11 cellular contexts compared by ENCODE assay signal in the genomic region with DNA sequence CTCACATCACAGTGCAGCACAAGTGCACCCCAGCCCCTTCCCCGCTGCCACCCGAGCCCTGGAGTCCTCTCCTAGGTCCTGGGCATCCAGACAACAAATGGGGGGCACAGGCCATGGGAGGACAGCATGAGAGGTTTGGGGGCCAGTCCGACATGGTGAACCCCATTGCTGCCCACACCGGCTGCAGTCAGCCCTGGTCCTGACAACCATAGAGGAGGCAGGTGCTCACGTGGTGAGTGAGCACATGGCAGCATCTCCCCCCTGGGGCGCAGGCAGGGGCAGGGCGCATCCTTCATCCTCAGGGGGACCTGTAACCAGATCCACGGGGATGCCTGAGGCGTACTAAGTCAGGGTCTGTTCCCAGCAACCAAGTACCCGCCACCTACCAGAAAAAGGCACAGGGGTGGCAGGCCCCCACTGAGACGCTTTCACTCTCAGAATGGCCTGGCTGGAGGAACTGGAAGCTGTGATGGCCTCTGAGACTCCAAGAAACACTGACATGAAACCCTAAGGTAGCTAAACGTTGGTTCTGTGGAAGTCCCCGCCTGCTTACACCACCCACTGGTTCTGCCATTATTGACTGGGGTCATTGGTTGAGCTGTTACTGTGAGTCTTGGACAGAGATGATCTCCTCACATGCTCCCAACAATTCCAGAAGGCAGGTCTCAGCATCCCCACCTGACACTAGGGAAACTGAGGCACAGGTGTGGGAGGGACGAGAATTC. TPM values are rescaled to one million over a fixed set of nuclear protein-coding genes. Genes with fewer than 3 reads are reported as not detected.
DNase-seq lines count a peak whose midpoint lies in the region; ATAC-seq, FAIRE-seq and TF ChIP-seq lines count a peak whose summit lies in the region.
"Had no signal": no experiment of that assay in that cellular context is flagged by ENCODE, and none has a peak within 500 bp of the region (broad histone marks: within the 10 kb centered on the region; RNA-seq: fewer than 3 reads in every experiment).

No MANE protein-coding gene starts in this region.

- POLR2A ChIA-PET in GM12878 (lab: Charles Lee), result interaction anchor here (0.5 to 1.8 kb wide), 5 partner anchors 18 to 172 kb away, joined by 3 to 5 read pairs (median 4); partner anchors contain the start of genes MXD4 and RNF4

- H3K27me3 Mint-ChIP-seq in neural progenitor cell (ENCODE audit: insufficient read depth, low read depth), result peaks cover 55% of the 10 kb centered on the region

- H3K36me3 ChIP-seq in ES-I3 (ENCODE audit: insufficient read depth, low read length) (no peaks in the 10 kb centered on the region), KMS-11 (ENCODE audit: insufficient read depth) (no peaks in the 10 kb centered on the region), GM12878 (ENCODE audit: control insufficient read depth in 2 of 2, insufficient read depth in 2 of 2, low read length in 1 of 2) (no peaks in the 10 kb centered on the region), neural progenitor cell (no peaks in the 10 kb centered on the region)

- peaks cover 26% of the 10 kb centered on the region for H3F3A ChIP-seq in neural progenitor cell (ENCODE audit: low read depth)

- TF ChIP-seq POLR2A in GM12878 (IDR thresholded peaks at IDR 0.05; ENCODE audit: low read depth, low read length), result no peak

- no peak overlapping the region for H3K4me3 ChIP-seq in KMS-11 (IDR thresholded peaks at IDR 0.05; ENCODE audit: insufficient read depth, low read depth, low read length)
- H3K4me3 ChIP-seq in GM12878, result peak overlapping the region; percentile 58; the same call in 1 of the 2 replicates
- H3K4me3 ChIP-seq in neural progenitor cell, result no peak overlapping the region

- WGBS in GM12878 (ENCODE audit: insufficient coverage, insufficient replicate concordance, low lambda C conversion rate, missing lambda C conversion rate), result 22% methylated on average over 14 of the region's 14 CpGs

- no peaks in the 10 kb centered on the region for H3K27me3 ChIP-seq in KMS-11 (ENCODE audit: insufficient read depth, low read depth)
- peaks cover 4 to 12% of the 10 kb centered on the region in 2 experiments for H3K27me3 ChIP-seq in GM12878 (replicated peaks in 1 of 2; ENCODE audit: control insufficient read depth in 2 of 2, insufficient read depth in 2 of 2, low read length in 1 of 2)
- H3K27me3 ChIP-seq in neural progenitor cell, result peaks cover 58% of the 10 kb centered on the region

- peaks cover 26% of the 10 kb centered on the region for H3K4me1 Mint-ChIP-seq in neural progenitor cell

- H3K4me3 Mint-ChIP-seq in neural progenitor cell, result no peak overlapping the region

- peak overlapping the region; percentile 5; the same call in 1 of the 2 replicates for H2AFZ ChIP-seq in KMS-11 (ENCODE audit: low read depth)
- H2AFZ ChIP-seq in GM12878 (ENCODE audit: control insufficient read depth, low read depth, low read length), result peak overlapping the region; percentile 71
- no peak overlapping the region for H2AFZ ChIP-seq in neural progenitor cell (replicated peaks)

- no peaks in the 10 kb centered on the region for H3K36me3 Mint-ChIP-seq in neural progenitor cell

- no peaks in the 10 kb centered on the region for H3K9me3 Mint-ChIP-seq in neural progenitor cell

- H3K9me3 ChIP-seq in ES-I3 (ENCODE audit: control insufficient read depth, insufficient read depth, low read length) (no peaks in the 10 kb centered on the region), GM12878 (replicated peaks; ENCODE audit: control insufficient read depth, insufficient read depth, low read length) (no peaks in the 10 kb centered on the region), neural progenitor cell (ENCODE audit: low read depth) (no peaks in the 10 kb centered on the region)

- DNase-seq in GM12878 (ENCODE audit: low read depth, low spot score), result peak; percentile 52
- DNase-seq in neural progenitor cell (ENCODE audit: low spot score), result peak; percentile 1
- no peak for DNase-seq in NCI-H1436 (lab: John Stamatoyannopoulos, UW)
- no peak for DNase-seq in SHP77 (lab: John Stamatoyannopoulos, UW)
- DNase-seq in GF-D8 (lab: John Stamatoyannopoulos, UW), result no peak
- DNase-seq: cerebellar nuclear complex had no signal

- RAD21 ChIA-PET in GM12878 (lab: Charles Lee; ENCODE audit: unreplicated experiment), result interaction anchor here (0.6 to 2.6 kb wide), 17 partner anchors 9 to 402 kb away, joined by 3 to 12 read pairs (median 4); partner anchors contain the start of genes FAM193A, MXD4 and RNF4

- TF ChIP-seq CTCF in KMS-11 (conservative IDR thresholded peaks at IDR 0.05; ENCODE audit: low read depth, low read length), result no peak
- no peak for TF ChIP-seq CTCF in GM12878 (IDR thresholded peaks at IDR 0.05 in 2 of 3, conservative IDR thresholded peaks at IDR 0.05 in 1 of 3; ENCODE audit: control insufficient read depth in 2 of 3, extremely low read depth in 1 of 3, insufficient read depth in 1 of 3, low read depth in 3 of 3, low read length in 3 of 3)
- TF ChIP-seq CTCF in neural progenitor cell (IDR thresholded peaks at IDR 0.05), result no peak

- TF ChIP-seq EP300 in GM12878 (IDR thresholded peaks at IDR 0.05; ENCODE audit: borderline replicate concordance in 1 of 2, control insufficient read depth in 1 of 2, low read depth in 2 of 2, low read length in 2 of 2), result no peak; a peak in 1 of 4 replicates

- H3K27ac ChIP-seq in KMS-11 (peak overlapping the region; percentile 98), GM12878 (ENCODE audit: control insufficient read depth, insufficient read depth) (peak overlapping the region; percentile 60), neural progenitor cell (no peak overlapping the region)

- ATAC-seq in GM12878, result peak; percentile 67
- ATAC-seq in HG02571 (IDR thresholded peaks at IDR 0.05; ENCODE audit: unreplicated experiment), result no peak

- H4K20me1 ChIP-seq in KMS-11 (ENCODE audit: insufficient read depth), result no peaks in the 10 kb centered on the region
- no peaks in the 10 kb centered on the region for H4K20me1 ChIP-seq in GM12878 (ENCODE audit: control insufficient read depth, insufficient read depth)
- peaks cover 15% of the 10 kb centered on the region for H4K20me1 ChIP-seq in neural progenitor cell (ENCODE audit: low read depth)

- intact Hi-C loops in GM12878 (cut with micrococcal nuclease; ENCODE audit: unreplicated experiment), result loop anchor here (2.0 to 10.0 kb wide), 3 partner anchors 149 to 537 kb away; partner anchors contain the start of genes HAUS3, MXD4, NSD2 and POLN

- peak; percentile 70 for FAIRE-seq in GM12878 (lab: Jason Lieb, UNC)

- no TSS peak for BruUV-seq in GM12878 (replicated peaks; lab: Mats Ljungman, UMichigan)

- H3K9ac ChIP-seq in ES-I3 (ENCODE audit: low read depth, low read length) (peak overlapping the region; percentile 37; the same call in 1 of the 2 replicates), KMS-11 (peak overlapping the region; percentile 87), GM12878 (ENCODE audit: control insufficient read depth, insufficient read depth, low read length) (peak overlapping the region; percentile 15), neural progenitor cell (no peak overlapping the region)

- H3K4me2 ChIP-seq in KMS-11 (peak overlapping the region; percentile 80), GM12878 (ENCODE audit: control insufficient read depth, insufficient read depth) (peak overlapping the region; percentile 71), neural progenitor cell (no peak overlapping the region)

- peaks cover 19% of the 10 kb centered on the region for H3K4me1 ChIP-seq in ES-I3 (ENCODE audit: insufficient read depth, low read length)
- peaks cover 30% of the 10 kb centered on the region for H3K4me1 ChIP-seq in KMS-11 (ENCODE audit: low read depth, poor library complexity, severe bottlenecking)
- H3K4me1 ChIP-seq in GM12878 (ENCODE audit: control insufficient read depth, insufficient read depth, low read length), result peaks cover 44% of the 10 kb centered on the region
- peaks cover 14% of the 10 kb centered on the region for H3K4me1 ChIP-seq in neural progenitor cell

- CTCF ChIA-PET in GM12878 (lab: Yijun Ruan, JAX), result interaction anchor here (0.5 to 2.9 kb wide), 15 partner anchors 9 to 457 kb away, joined by 3 to 15 read pairs (median 4); partner anchors contain the start of genes HAUS3, MXD4 and POLN

- SMC1A ChIA-PET in GM12878 (lab: Charles Lee; ENCODE audit: uncharacterized antibody, unreplicated experiment), result interaction anchor here (0.9 to 2.2 kb wide), 12 partner anchors 9 to 191 kb away, joined by 3 to 21 read pairs (median 4); partner anchors contain the start of genes HAUS3, MXD4 and POLN

- TF ChIP-seq RAD21 in GM12878 (IDR thresholded peaks at IDR 0.05; ENCODE audit: insufficient read depth, low read depth, low read length), result no peak

- H3K79me2 ChIP-seq in KMS-11 (ENCODE audit: insufficient read depth, low read depth) (no peaks in the 10 kb centered on the region), GM12878 (ENCODE audit: control insufficient read depth, insufficient read depth, low read length) (no peaks in the 10 kb centered on the region; the same call in 1 of the 2 replicates), neural progenitor cell (ENCODE audit: low read depth) (no peaks in the 10 kb centered on the region)

- in situ Hi-C loops in GM12878 (cut with MboI), result no loop called here

- H3K27ac Mint-ChIP-seq in neural progenitor cell, result no peak overlapping the region

RNA-seq across cellular contexts. Expression of gene ZFYVE28, which starts 6.5 kb away (rescaled TPM):
- total RNA-seq in GM12878 (2013; cell fraction: nucleolus; rRNA removed), result 12.1 and 14.2 TPM in 2 replicates
- 0.11 TPM in 2 replicates for total RNA-seq in GM12878 (2014; rRNA removed)
- total RNA-seq in GM12878 (2014; rRNA removed; fragmentation: Illumina TruSeq; extraction: Trizol), result 0.05 and 0.22 TPM in 2 replicates
- total RNA-seq in GM12878 (2021), result 0.48 and 0.95 TPM in 2 replicates
- polyA plus RNA-seq in GM12878 (2011; ENCODE audit: low read depth), result 0.25 TPM
- polyA plus RNA-seq in GM12878 (2011; rRNA removed), result 1.4 and 1.9 TPM in 2 replicates
- polyA plus RNA-seq in GM12878 (2011; cell fraction: cytosol; rRNA removed), result 1.8 and 1.9 TPM in 2 replicates
- 12.8 and 12.9 TPM in 2 replicates for polyA plus RNA-seq in GM12878 (2011; cell fraction: nucleus; rRNA removed)
- polyA plus RNA-seq in GM12878 (2012), result 0.41 and 0.66 TPM in 2 replicates
- 0.14 and 0.24 TPM in 2 replicates for polyA plus RNA-seq in GM12878 (2014; fragmentation: Illumina TruSeq; extraction: Trizol)
- polyA plus RNA-seq in GM12878 (2014; fragmentation: Nextera tagmentation; extraction: Ambion mirVana), result under 1 TPM in 1 of 2 experiments, not detected in 1; 0.20 TPM
- polyA plus RNA-seq in GM12878 (2014; rRNA removed), result 0.19 and 0.32 TPM in 2 replicates
- under 1 TPM; 0.06 to 0.13 TPM for polyA plus RNA-seq in GM12878 (2016; fragmentation: Nextera tagmentation; extraction: Ambion mirVana)
- 3.0 and 3.9 TPM in 2 replicates for polyA minus RNA-seq in GM12878 (2011; rRNA and poly(A)+ RNA removed)
- 0.53 and 1.9 TPM in 2 replicates for polyA minus RNA-seq in GM12878 (2011; cell fraction: cytosol; rRNA and poly(A)+ RNA removed)
- 2.5 and 5.4 TPM in 2 replicates for polyA minus RNA-seq in GM12878 (2011; cell fraction: nucleus; rRNA and poly(A)+ RNA removed)
- total RNA-seq in neural progenitor cell (ENCODE audit: low replicate concordance), result 0.39 and 0.93 TPM in 2 replicates

RNA-seq across cellular contexts. Expression of gene CFAP99, which starts 6.8 kb away (rescaled TPM):
- not detected in 2 replicates for total RNA-seq in GM12878 (2013; cell fraction: nucleolus; rRNA removed)
- total RNA-seq in GM12878 (2014; rRNA removed) (not detected in 2 replicates), GM12878 (2014; rRNA removed; fragmentation: Illumina TruSeq; extraction: Trizol) (not detected in 2 replicates), GM12878 (2021) (not detected in 2 replicates), neural progenitor cell (ENCODE audit: low replicate concordance) (not detected in 2 replicates)
- polyA plus RNA-seq in GM12878 (2011; ENCODE audit: low read depth), result not detected
- polyA plus RNA-seq in GM12878 (2011; rRNA removed) (not detected in 2 replicates), GM12878 (2014; fragmentation: Illumina TruSeq; extraction: Trizol) (not detected in 2 replicates), GM12878 (2014; fragmentation: Nextera tagmentation; extraction: Ambion mirVana) (not detected), GM12878 (2014; rRNA removed) (not detected in 2 replicates), GM12878 (2016; fragmentation: Nextera tagmentation; extraction: Ambion mirVana) (not detected)
- polyA plus RNA-seq in GM12878 (2011; cell fraction: cytosol; rRNA removed), result 0.15 TPM in 1 of 2 replicates, not detected in the other
- not detected in 2 replicates for polyA plus RNA-seq in GM12878 (2011; cell fraction: nucleus; rRNA removed)
- polyA plus RNA-seq in GM12878 (2012), result not detected in 2 replicates
- polyA minus RNA-seq in GM12878 (2011; rRNA and poly(A)+ RNA removed), result not detected in 2 replicates
- polyA minus RNA-seq in GM12878 (2011; cell fraction: cytosol; rRNA and poly(A)+ RNA removed), result not detected in 2 replicates
- polyA minus RNA-seq in GM12878 (2011; cell fraction: nucleus; rRNA and poly(A)+ RNA removed), result not detected in 2 replicates
- total RNA-seq: ureter had no signal
- polyA plus RNA-seq: neural cell had no signal

RNA-seq across cellular contexts. Expression of gene RNF4, which starts 57.0 kb away (rescaled TPM):
- total RNA-seq in GM12878 (2013; cell fraction: nucleolus; rRNA removed), result 173 and 195 TPM in 2 replicates
- 64.3 and 66.3 TPM in 2 replicates for total RNA-seq in GM12878 (2014; rRNA removed)
- 65.0 and 68.2 TPM in 2 replicates for total RNA-seq in GM12878 (2014; rRNA removed; fragmentation: Illumina TruSeq; extraction: Trizol)
- total RNA-seq in GM12878 (2021), result 81.2 and 82.0 TPM in 2 replicates
- polyA plus RNA-seq in GM12878 (2011; ENCODE audit: low read depth), result 41.0 TPM
- 108 and 145 TPM in 2 replicates for polyA plus RNA-seq in GM12878 (2011; rRNA removed)
- 114 and 133 TPM in 2 replicates for polyA plus RNA-seq in GM12878 (2011; cell fraction: cytosol; rRNA removed)
- 80.2 and 87.1 TPM in 2 replicates for polyA plus RNA-seq in GM12878 (2011; cell fraction: nucleus; rRNA removed)
- polyA plus RNA-seq in GM12878 (2012), result 58.2 and 59.6 TPM in 2 replicates
- 85.4 and 87.7 TPM in 2 replicates for polyA plus RNA-seq in GM12878 (2014; fragmentation: Illumina TruSeq; extraction: Trizol)
- polyA plus RNA-seq in GM12878 (2014; fragmentation: Nextera tagmentation; extraction: Ambion mirVana), result 10 to 100 TPM; 34.9 to 53.2 TPM
- 69.8 and 70.9 TPM in 2 replicates for polyA plus RNA-seq in GM12878 (2014; rRNA removed)
- polyA plus RNA-seq in GM12878 (2016; fragmentation: Nextera tagmentation; extraction: Ambion mirVana), result 10 to 100 TPM; 81.4 to 87.5 TPM
- polyA minus RNA-seq in GM12878 (2011; rRNA and poly(A)+ RNA removed), result 120 and 122 TPM in 2 replicates
- polyA minus RNA-seq in GM12878 (2011; cell fraction: cytosol; rRNA and poly(A)+ RNA removed), result 52.4 and 63.9 TPM in 2 replicates
- 64.7 and 74.7 TPM in 2 replicates for polyA minus RNA-seq in GM12878 (2011; cell fraction: nucleus; rRNA and poly(A)+ RNA removed)
- total RNA-seq in neural progenitor cell (ENCODE audit: low replicate concordance), result 73.8 and 96.4 TPM in 2 replicates

Comparison
In these comparisons a context has a peak if more than half of its experiments do, and no peak if none do; other contexts are left out.
1. DNase-seq: peak in GM12878 (single experiment) and neural progenitor cell (single experiment); none in NCI-H1436 (single experiment), SHP77 (0 of 2) and GF-D8 (single experiment).